Comparison of ENCODE assay signal across 8 cellular contexts in genomic region chr19:19490247-19490968, GRCh38. TPM values are rescaled to one million over a fixed set of nuclear protein-coding genes. Genes with fewer than 3 reads are reported as not detected.
A peak's percentile ranks its signal among the peaks of the same experiment; 100 is the strongest.
DNase-seq lines count a peak whose midpoint lies in the region; ATAC-seq, FAIRE-seq and TF ChIP-seq lines count a peak whose summit lies in the region.

No MANE protein-coding gene starts in this region.

- H3K4me3 ChIP-seq in AG10803 (ENCODE audit: low read length) (no peak overlapping the region), H7 (ENCODE audit: insufficient read depth, low read depth, low read length) (no peak overlapping the region), kidney (ENCODE audit: low read length in 2 of 2) (peak overlapping the region; percentile 16 to 43)

- FAIRE-seq in kidney (lab: Jason Lieb, UNC), result peak; percentile 25

- peak; percentile 82 for TF ChIP-seq CTCF in AG10803 (conservative IDR thresholded peaks at IDR 0.05; ENCODE audit: low read length)
- TF ChIP-seq CTCF in kidney (IDR thresholded peaks at IDR 0.05; ENCODE audit: borderline replicate concordance, extremely low read depth, insufficient read depth), result peak; percentile 94

- no peaks in the 10 kb centered on the region for H3K27me3 ChIP-seq in H7 (ENCODE audit: control insufficient read depth, insufficient read depth, low read length)

- intact Hi-C loops in kidney (cut with DNase I), result loop anchor here (10.0 kb wide), 1 partner anchor 126 kb away; no protein-coding TSS in a partner anchor

- H3K36me3 ChIP-seq in H7 (replicated peaks; ENCODE audit: control insufficient read depth, insufficient read depth, low read length) (peaks cover 21% of the 10 kb centered on the region), kidney (ENCODE audit: control insufficient read depth in 1 of 2, insufficient read depth in 2 of 2, low read length in 2 of 2) (peaks cover 12 to 13% of the 10 kb centered on the region in 2 donors)

- DNase-seq in AG10803 (ENCODE audit: low read depth) (peak; percentile 81), H7 (peak; percentile 91), NCI-H345 (lab: John Stamatoyannopoulos, UW) (peak; percentile 55), cerebellar nuclear complex (lab: John Stamatoyannopoulos, UW) (peak; percentile 23 to 49), kidney (peak; percentile 83)
- peak; percentile 70 for DNase-seq in activated CD4-positive, alpha-beta T cell treated with anti-CD3 and anti-CD28 coated beads for 1 hour
- DNase-seq in stimulated activated CD4-positive, alpha-beta T cell treated with anti-CD3 and anti-CD28 coated beads, Interleukin-15, amount 100 ng/mL, for 24 hours, result peak; percentile 86

- H3K9me3 ChIP-seq in kidney (ENCODE audit: control insufficient read depth in 1 of 2, low read length in 2 of 2), result no peaks in the 10 kb centered on the region

- peak overlapping the region; percentile 80 to 91 for H3K27ac ChIP-seq in kidney (ENCODE audit: low read depth in 2 of 2, low read length in 2 of 2)

- H3K9ac ChIP-seq in kidney (ENCODE audit: low read length in 2 of 2), result peak overlapping the region in 1 of 2 donors; percentile 60

- no peak for ATAC-seq in GM19452 (IDR thresholded peaks at IDR 0.05; ENCODE audit: unreplicated experiment)

- H3K4me1 ChIP-seq in kidney (ENCODE audit: control insufficient read depth in 1 of 2, insufficient read depth in 1 of 2, low read depth in 1 of 2, low read length in 2 of 2), result peaks cover 37 to 47% of the 10 kb centered on the region in 2 donors

RNA-seq across cellular contexts. Expression of gene TSSK6, which starts 24.9 kb away (rescaled TPM):
- total RNA-seq in H7 (2014; rRNA removed; shearing (Covaris generic)), result 4.7 and 9.8 TPM in 2 replicates
- 3.7 TPM for total RNA-seq in kidney
- 1.4 TPM for polyA plus RNA-seq in kidney (ENCODE audit: insufficient read depth, low read depth, low replicate concordance)

RNA-seq across cellular contexts. Expression of gene NDUFA13, which starts 25.6 kb away (rescaled TPM):
- 249 and 291 TPM in 2 replicates for total RNA-seq in H7 (2014; rRNA removed; shearing (Covaris generic))
- 328 TPM for total RNA-seq in kidney
- polyA plus RNA-seq in kidney (ENCODE audit: insufficient read depth, low read depth, low replicate concordance), result 627 TPM

RNA-seq across cellular contexts. Expression of gene YJEFN3, which starts 38.3 kb away (rescaled TPM):
- 0.74 and 1.2 TPM in 2 replicates for total RNA-seq in H7 (2014; rRNA removed; shearing (Covaris generic))
- 3.7 TPM for total RNA-seq in kidney
- 3.1 TPM for polyA plus RNA-seq in kidney (ENCODE audit: insufficient read depth, low read depth, low replicate concordance)

RNA-seq across cellular contexts. Expression of gene CILP2, which starts 47.7 kb away (rescaled TPM):
- 4.4 and 7.0 TPM in 2 replicates for total RNA-seq in H7 (2014; rRNA removed; shearing (Covaris generic))
- 0.41 TPM for total RNA-seq in kidney
- not detected for polyA plus RNA-seq in kidney (ENCODE audit: insufficient read depth, low read depth, low replicate concordance)

Comparison
In these comparisons a context has a peak if more than half of its experiments do, and no peak if none do; other contexts are left out.
1. DNase-seq: peak in every context shown above with its lines; median percentile 91 in H7; 86 in stimulated activated CD4-positive, alpha-beta T cell treated with anti-CD3 and anti-CD28 coated beads, Interleukin-15, amount 100 ng/mL, for 24 hours; 83 in kidney; 81 in AG10803; 70 in activated CD4-positive, alpha-beta T cell treated with anti-CD3 and anti-CD28 coated beads for 1 hour; 55 in NCI-H345; 36 in cerebellar nuclear complex.
2. H3K4me3 ChIP-seq: peak in kidney (2 of 2); none in AG10803 (single experiment) and H7 (single experiment).